Comparison of ENCODE assay signal across 13 cellular contexts in the genomic region with DNA sequence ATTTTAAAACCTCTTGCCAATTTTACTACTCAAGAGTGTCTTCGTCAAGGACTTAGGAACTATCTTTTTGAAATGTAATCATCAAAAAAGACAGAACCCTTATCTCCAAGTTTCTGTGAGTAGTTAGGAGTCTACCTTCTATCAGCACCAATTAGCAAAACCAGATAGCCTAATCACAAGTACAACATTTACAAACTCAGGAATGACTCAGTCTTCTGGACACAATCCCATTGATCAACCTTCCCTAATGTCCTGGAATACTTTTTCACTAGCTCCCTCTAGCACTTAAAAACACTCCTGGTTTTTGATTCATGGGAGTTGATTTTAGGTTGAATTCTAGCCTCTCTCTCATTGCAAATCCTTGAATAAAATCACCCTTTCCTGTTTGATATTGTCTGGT.
DNase-seq lines count a peak whose midpoint lies in the region; ATAC-seq and TF ChIP-seq lines count a peak whose summit lies in the region.
"Had no signal": no experiment of that assay in that cellular context is flagged by ENCODE, and none has a peak within 500 bp of the region (broad histone marks: within the 10 kb centered on the region; RNA-seq: fewer than 3 reads in every experiment).

No MANE protein-coding gene starts in this region.

- TF ChIP-seq CTCF in IMR-90 (conservative IDR thresholded peaks at IDR 0.05; ENCODE audit: low read depth, low read length), result no peak
- no peak for TF ChIP-seq CTCF in astrocyte of the spinal cord (IDR thresholded peaks at IDR 0.05; ENCODE audit: low read depth, low read length)

- no peak overlapping the region for H3K56ac ChIP-seq in IMR-90 (ENCODE audit: extremely low read depth, insufficient read depth, low read length)

- H3K9me1 ChIP-seq in IMR-90 (ENCODE audit: insufficient read depth, low read length), result no peaks in the 10 kb centered on the region

- TF ChIP-seq POLR2A in IMR-90 (IDR thresholded peaks at IDR 0.05; ENCODE audit: low read depth, low read length), result no peak

- no peak overlapping the region for H2AFZ ChIP-seq in IMR-90 (replicated peaks; ENCODE audit: low read length, poor library complexity)

- no peak for TF ChIP-seq RAD21 in IMR-90 (IDR thresholded peaks at IDR 0.05; ENCODE audit: low read length)

- dilution Hi-C loops in IMR-90 (cut with HindIII; ENCODE audit: low sequenced_read_pairs, unreplicated experiment), result no loop called here

- no peaks in the 10 kb centered on the region for H4K20me1 ChIP-seq in IMR-90 (ENCODE audit: insufficient read depth, low read length)

- no peak overlapping the region for H3K4me2 ChIP-seq in IMR-90 (ENCODE audit: low read depth, low read length)

- H3K18ac ChIP-seq in IMR-90 (ENCODE audit: low read depth, low read length), result no peak overlapping the region

- H3K14ac ChIP-seq in IMR-90 (replicated peaks; ENCODE audit: low read depth, low read length), result no peak overlapping the region

- no peaks in the 10 kb centered on the region for H3K36me3 ChIP-seq in IMR-90 (ENCODE audit: control insufficient read depth, insufficient read depth, low read length)
- H3K36me3 ChIP-seq: SJSA1 had no signal

- H3K23ac ChIP-seq in IMR-90 (ENCODE audit: low read depth, low read length), result no peak overlapping the region

- no peak overlapping the region for H2AK9ac ChIP-seq in IMR-90 (replicated peaks; ENCODE audit: low read depth, low read length, poor library complexity)

- no peak overlapping the region for H2BK5ac ChIP-seq in IMR-90 (ENCODE audit: low read depth, low read length, poor library complexity, severe bottlenecking)

- POLR2A ChIA-PET in IMR-90 (lab: Charles Lee; ENCODE audit: unreplicated experiment), result no interaction called here

- intact Hi-C loops in IMR-90 (cut with micrococcal nuclease), result no loop called here

- no peaks in the 10 kb centered on the region for H3K4me1 ChIP-seq in IMR-90 (ENCODE audit: control insufficient read depth, insufficient read depth, low read length)
- H3K4me1 ChIP-seq: SJSA1 had no signal

- no peak overlapping the region for H2BK120ac ChIP-seq in IMR-90 (ENCODE audit: low read depth, low read length)

- CTCF ChIA-PET in IMR-90 (lab: Yijun Ruan, JAX), result no interaction called here

- in situ Hi-C loops in IMR-90 (cut with MboI; ENCODE audit: low sequenced_read_pairs) (no loop called here), astrocyte of the spinal cord (cut with HindIII; ENCODE audit: low sequenced_read_pairs) (no loop called here)

- no peak overlapping the region for H3K4ac ChIP-seq in IMR-90 (ENCODE audit: low read depth, low read length)

- no peak overlapping the region for H4K8ac ChIP-seq in IMR-90 (ENCODE audit: low read depth in 2 of 2, low read length in 2 of 2)

- H4K91ac ChIP-seq in IMR-90 (ENCODE audit: insufficient read depth, low read depth, low read length), result no peak overlapping the region

- H3K27ac ChIP-seq in IMR-90 (ENCODE audit: insufficient read depth, low read length), result no peak overlapping the region
- H3K27ac ChIP-seq: SJSA1 had no signal

- H3K27me3 ChIP-seq in IMR-90 (ENCODE audit: control insufficient read depth, insufficient read depth, low read length), result no peaks in the 10 kb centered on the region

- WGBS in IMR-90 (ENCODE audit: extremely low coverage in 2 of 2, insufficient read length in 1 of 2), 2 experiments, result no CpG with 5 or more reads among the region's 1 CpG

- ATAC-seq in IMR-90 (ENCODE audit: low read depth), result no peak; the same call in 1 of the 2 replicates
- no peak for ATAC-seq in GM18868 (IDR thresholded peaks at IDR 0.05; ENCODE audit: unreplicated experiment)
- no peak for ATAC-seq in GM18520 (IDR thresholded peaks at IDR 0.05; ENCODE audit: unreplicated experiment)

- H3K9ac ChIP-seq in IMR-90 (ENCODE audit: low read depth, low read length), result no peak overlapping the region

- no peak overlapping the region for H4K5ac ChIP-seq in IMR-90 (ENCODE audit: low read depth, low read length)

- no peak overlapping the region for H2AK5ac ChIP-seq in IMR-90 (ENCODE audit: low read depth, low read length)

- no TSS peak for BruUV-seq in IMR-90 (replicated peaks; lab: Mats Ljungman, UMichigan)

- no peak overlapping the region for H2BK15ac ChIP-seq in IMR-90 (ENCODE audit: low read depth, low read length)

- H3K4me3 ChIP-seq in IMR-90 (ENCODE audit: insufficient read depth, low read depth, low read length) (no peak overlapping the region), astrocyte of the spinal cord (ENCODE audit: low read depth, low read length) (no peak overlapping the region)
- H3K4me3 ChIP-seq: SJSA1 had no signal

- H3K9me3 ChIP-seq in IMR-90 (ENCODE audit: control insufficient read depth, insufficient read depth, low read length), result no peaks in the 10 kb centered on the region
- H3K9me3 ChIP-seq: SJSA1 had no signal

- H2BK20ac ChIP-seq in IMR-90 (ENCODE audit: low read depth, low read length), result no peak overlapping the region

- DNase-seq in COLO829 (ENCODE audit: low spot score), result peak; percentile 3
- peak; percentile 35 for DNase-seq in IMR-90
- DNase-seq in astrocyte of the spinal cord (ENCODE audit: low read depth, low spot score), result peak; percentile 51
- DNase-seq in iris pigment epithelial cell (ENCODE audit: low read depth), result peak; percentile 31
- no peak for DNase-seq in activated CD4-positive, CD25-positive, alpha-beta regulatory T cell treated with anti-CD3 and anti-CD28 coated beads, Interleukin-2, amount 50 U/mL, for 72 hours
- no peak for DNase-seq in superior temporal gyrus (ENCODE audit: extremely low spot score)
- DNase-seq: naive B cell; NCI-H1092; NCI-H2227 treated with DMSO at 0.1 percent for 48 hours; stimulated activated CD8-positive, alpha-beta memory T cell treated with anti-CD3 and anti-CD28 coated beads, Interleukin-4, amount 100 ng/mL, for 48 hours had no signal

- no peaks in the 10 kb centered on the region for H3K79me1 ChIP-seq in IMR-90 (ENCODE audit: low read depth in 1 of 2, low read length in 2 of 2)

TF ChIP-seq in IMR-90, 13 proteins besides CTCF, POLR2A, EP300 and RAD21:
- TF ChIP-seq CEBPB (IDR thresholded peaks at IDR 0.05; ENCODE audit: low read depth, low read length), result no peak
- no peak for TF ChIP-seq MAFK (IDR thresholded peaks at IDR 0.05; ENCODE audit: low read depth, low read length)
- TF ChIP-seq MAZ (IDR thresholded peaks at IDR 0.05; ENCODE audit: borderline replicate concordance, low read depth, low read length), result no peak
- no peak for TF ChIP-seq SMC3 (IDR thresholded peaks at IDR 0.05; ENCODE audit: low read depth, low read length)
- TF ChIP-seq, protein P1, sequence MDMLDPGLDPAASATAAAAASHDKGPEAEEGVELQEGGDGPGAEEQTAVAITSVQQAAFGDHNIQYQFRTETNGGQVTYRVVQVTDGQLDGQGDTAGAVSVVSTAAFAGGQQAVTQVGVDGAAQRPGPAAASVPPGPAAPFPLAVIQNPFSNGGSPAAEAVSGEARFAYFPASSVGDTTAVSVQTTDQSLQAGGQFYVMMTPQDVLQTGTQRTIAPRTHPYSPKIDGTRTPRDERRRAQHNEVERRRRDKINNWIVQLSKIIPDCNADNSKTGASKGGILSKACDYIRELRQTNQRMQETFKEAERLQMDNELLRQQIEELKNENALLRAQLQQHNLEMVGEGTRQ (IDR thresholded peaks at IDR 0.05; ENCODE audit: low read depth, low read length), result no peak
- TF ChIP-seq RFX5 (IDR thresholded peaks at IDR 0.05; ENCODE audit: low read depth, low read length), result no peak
- no peak for TF ChIP-seq RCOR1 (IDR thresholded peaks at IDR 0.05; ENCODE audit: insufficient replicate concordance, low read length)
- no peak for TF ChIP-seq FOS (IDR thresholded peaks at IDR 0.05; ENCODE audit: low read depth, low read length)
- TF ChIP-seq, protein P2, sequence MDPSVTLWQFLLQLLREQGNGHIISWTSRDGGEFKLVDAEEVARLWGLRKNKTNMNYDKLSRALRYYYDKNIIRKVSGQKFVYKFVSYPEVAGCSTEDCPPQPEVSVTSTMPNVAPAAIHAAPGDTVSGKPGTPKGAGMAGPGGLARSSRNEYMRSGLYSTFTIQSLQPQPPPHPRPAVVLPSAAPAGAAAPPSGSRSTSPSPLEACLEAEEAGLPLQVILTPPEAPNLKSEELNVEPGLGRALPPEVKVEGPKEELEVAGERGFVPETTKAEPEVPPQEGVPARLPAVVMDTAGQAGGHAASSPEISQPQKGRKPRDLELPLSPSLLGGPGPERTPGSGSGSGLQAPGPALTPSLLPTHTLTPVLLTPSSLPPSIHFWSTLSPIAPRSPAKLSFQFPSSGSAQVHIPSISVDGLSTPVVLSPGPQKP (IDR thresholded peaks at IDR 0.05; ENCODE audit: borderline replicate concordance, low read depth, low read length), result no peak
- no peak for TF ChIP-seq NFE2L2 (IDR thresholded peaks at IDR 0.05; ENCODE audit: low read depth, low read length)
- TF ChIP-seq MXI1 (IDR thresholded peaks at IDR 0.05; ENCODE audit: borderline replicate concordance, low read depth, low read length), result no peak
- no peak for TF ChIP-seq CHD1 (IDR thresholded peaks at IDR 0.05; ENCODE audit: low read depth, low read length)
- no peak for TF ChIP-seq BHLHE40 (IDR thresholded peaks at IDR 0.05; ENCODE audit: low read depth, low read length)

Comparison
In these comparisons a context has a peak if more than half of its experiments do, and no peak if none do; other contexts are left out.
1. DNase-seq: peak in COLO829 (single experiment), IMR-90 (single experiment), astrocyte of the spinal cord (single experiment) and iris pigment epithelial cell (single experiment); none in activated CD4-positive, CD25-positive, alpha-beta regulatory T cell treated with anti-CD3 and anti-CD28 coated beads, Interleukin-2, amount 50 U/mL, for 72 hours (single experiment) and superior temporal gyrus (single experiment).